ENCODE assay signal across 2 cellular contexts in genomic region chr1:200380589-200381021, GRCh38.
TF ChIP-seq lines count a peak whose summit lies in the region.

No MANE protein-coding gene starts in this region.

TF ChIP-seq in SK-N-SH, 30 proteins besides CTCF, POLR2A, EP300 and RAD21 (continued from another document):
- TF ChIP-seq ZBTB33 (IDR thresholded peaks at IDR 0.05; ENCODE audit: borderline replicate concordance, low read depth), result no peak
- TF ChIP-seq CHD2 (IDR thresholded peaks at IDR 0.05; ENCODE audit: low read length, partially characterized antibody), result no peak
- TF ChIP-seq PBX3 (IDR thresholded peaks at IDR 0.05), result no peak

TF ChIP-seq in HepG2, 621 proteins besides CTCF, POLR2A, EP300 and RAD21 (continued from another document and continues in another):
- TF ChIP-seq ZBTB4 (CRISPR knock-in tag; IDR thresholded peaks at IDR 0.05; ENCODE audit: borderline replicate concordance) (no peak), AKNA (CRISPR knock-in tag; IDR thresholded peaks at IDR 0.05; ENCODE audit: borderline replicate concordance) (no peak), ONECUT2 (CRISPR knock-in tag; IDR thresholded peaks at IDR 0.05) (no peak), ZNF224 (CRISPR knock-in tag; IDR thresholded peaks at IDR 0.05) (no peak), ZFAT (CRISPR knock-in tag; conservative IDR thresholded peaks at IDR 0.05) (no peak), HOXD1 (CRISPR knock-in tag; IDR thresholded peaks at IDR 0.05) (no peak), CBX1 (IDR thresholded peaks at IDR 0.05; ENCODE audit: low read depth) (no peak), ZBTB3 (CRISPR knock-in tag; IDR thresholded peaks at IDR 0.05; ENCODE audit: borderline replicate concordance, low read depth) (no peak), ZNF646 (CRISPR knock-in tag; IDR thresholded peaks at IDR 0.05) (no peak), CAMTA2 (CRISPR knock-in tag; IDR thresholded peaks at IDR 0.05; ENCODE audit: borderline replicate concordance) (no peak), NR3C1 (CRISPR knock-in tag; IDR thresholded peaks at IDR 0.05) (no peak), MIXL1 (CRISPR knock-in tag; IDR thresholded peaks at IDR 0.05) (no peak), CENPX (CRISPR knock-in tag; IDR thresholded peaks at IDR 0.05) (no peak), KDM3A (CRISPR knock-in tag; IDR thresholded peaks at IDR 0.05; ENCODE audit: low read depth) (no peak), ZNF331 (CRISPR knock-in tag; IDR thresholded peaks at IDR 0.05) (no peak), ZNF20 (CRISPR knock-in tag; IDR thresholded peaks at IDR 0.05) (no peak), ZNF326 (CRISPR knock-in tag; IDR thresholded peaks at IDR 0.05; ENCODE audit: borderline replicate concordance) (no peak), ZNF546 (CRISPR knock-in tag; conservative IDR thresholded peaks at IDR 0.05) (no peak), ZNF75D (CRISPR knock-in tag; IDR thresholded peaks at IDR 0.05; ENCODE audit: borderline replicate concordance) (no peak), TAF15 (IDR thresholded peaks at IDR 0.05; ENCODE audit: low read depth, low read length, poor library complexity, severe bottlenecking) (no peak), ZBTB43 (CRISPR knock-in tag; conservative IDR thresholded peaks at IDR 0.05) (no peak), ZNF878 (CRISPR knock-in tag; IDR thresholded peaks at IDR 0.05) (0 out of 2 replicates have a peak, but pooled peaks have one; percentile 39), ZNF816 (CRISPR knock-in tag; IDR thresholded peaks at IDR 0.05; ENCODE audit: borderline replicate concordance) (no peak), PHF8 (CRISPR knock-in tag; IDR thresholded peaks at IDR 0.05) (no peak), ZNF841 (CRISPR knock-in tag; IDR thresholded peaks at IDR 0.05; ENCODE audit: borderline replicate concordance) (no peak), ZBTB2 (CRISPR knock-in tag; IDR thresholded peaks at IDR 0.05; ENCODE audit: low read depth) (no peak), ZNF605 (CRISPR knock-in tag; IDR thresholded peaks at IDR 0.05) (0 out of 2 replicates have a peak, but pooled peaks have one; percentile 31), MATR3 (CRISPR knock-in tag; IDR thresholded peaks at IDR 0.05) (no peak), RFXANK (CRISPR knock-in tag; IDR thresholded peaks at IDR 0.05) (no peak), TRIM24 (CRISPR knock-in tag; IDR thresholded peaks at IDR 0.05) (no peak), ZNF572 (CRISPR knock-in tag; IDR thresholded peaks at IDR 0.05) (no peak), ZNF180 (CRISPR knock-in tag; IDR thresholded peaks at IDR 0.05; ENCODE audit: borderline replicate concordance, low read depth) (no peak), KAT2B (IDR thresholded peaks at IDR 0.05; ENCODE audit: borderline replicate concordance, low read depth, low read length) (no peak), JUN (CRISPR knock-in tag; IDR thresholded peaks at IDR 0.05) (no peak), ZNF136 (CRISPR knock-in tag; IDR thresholded peaks at IDR 0.05; ENCODE audit: low read depth) (no peak), FOXK1 (CRISPR knock-in tag; IDR thresholded peaks at IDR 0.05; ENCODE audit: borderline replicate concordance, low read depth) (peak; percentile 47; the same call in 1 of the 2 replicates), KDM5B (CRISPR knock-in tag; IDR thresholded peaks at IDR 0.05; ENCODE audit: borderline replicate concordance) (no peak), HNF4G (IDR thresholded peaks at IDR 0.05; ENCODE audit: borderline replicate concordance, low read depth, low read length) (peak; percentile 65), HNF4G (CRISPR knock-in tag; IDR thresholded peaks at IDR 0.05; ENCODE audit: borderline replicate concordance, low read depth) (no peak), TFE3 (CRISPR knock-in tag; IDR thresholded peaks at IDR 0.05) (no peak), RAD51 (IDR thresholded peaks at IDR 0.05; ENCODE audit: borderline replicate concordance) (no peak), ZBTB49 (CRISPR knock-in tag; IDR thresholded peaks at IDR 0.05; ENCODE audit: borderline replicate concordance) (no peak)
